Comparison of ENCODE assay signal across 24 cellular contexts in the genomic region with DNA sequence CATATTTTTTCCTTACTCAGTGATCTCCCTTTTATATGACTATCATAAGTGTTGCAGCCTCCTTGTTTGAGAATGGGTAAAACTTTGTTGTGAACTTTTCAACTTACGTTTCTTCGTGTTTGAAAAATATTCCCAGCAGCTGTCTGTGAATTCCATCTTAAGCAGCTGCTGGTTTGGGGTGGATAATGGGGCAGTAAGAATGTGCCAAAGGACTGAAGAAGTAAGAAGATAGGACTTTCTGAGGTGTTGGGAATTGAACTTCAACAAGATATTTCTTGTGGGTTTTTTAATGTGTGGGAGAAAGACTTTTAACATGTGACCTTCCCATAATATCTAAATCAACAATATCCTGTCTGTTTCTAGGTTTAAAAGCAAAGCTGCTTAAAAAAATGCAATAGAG.
"Had no signal": no experiment of that assay in that cellular context is flagged by ENCODE, and none has a peak within 500 bp of the region (broad histone marks: within the 10 kb centered on the region; RNA-seq: fewer than 3 reads in every experiment).

No MANE protein-coding gene starts in this region.

- ATAC-seq: effector memory CD8-positive, alpha-beta T cell; gastrocnemius medialis; left cardiac atrium; lower lobe of right lung; naive thymus-derived CD4-positive, alpha-beta T cell; sciatic nerve; stimulated activated naive B cell treated with anti-CD40 and anti-IgM and Interleukin-4, amounts not matched to agents 10 μg/mL and 1 μg/mL and 100 μg/mL, for 72 hours; upper lobe of right lung had no signal

- H3K9me3 ChIP-seq: esophagus squamous epithelium, gastrocnemius medialis, left ventricle myocardium inferior, lower lobe of right lung, prostate gland, right atrium auricular region, suprapubic skin, upper lobe of right lung, uterus had no signal

- FAIRE-seq: kidney had no signal

- H2AFZ ChIP-seq: neural progenitor cell had no signal

- H3K4me3 ChIP-seq: coronary artery, esophagus squamous epithelium, gastrocnemius medialis, left ventricle myocardium inferior, lower lobe of right lung, neural progenitor cell, prostate gland, right atrium auricular region, skin epidermis, suprapubic skin, transverse colon, upper lobe of right lung, uterus had no signal

- H3K4me2 ChIP-seq: neural progenitor cell had no signal

- H3K36me3 ChIP-seq: esophagus squamous epithelium, gastrocnemius medialis, left ventricle myocardium inferior, lower lobe of right lung, neural progenitor cell, prostate gland, right atrium auricular region, suprapubic skin, transverse colon, upper lobe of right lung, uterus had no signal

- H3K4me1 ChIP-seq: esophagus squamous epithelium, gastrocnemius medialis, left ventricle myocardium inferior, lower lobe of right lung, neural progenitor cell, prostate gland, right atrium auricular region, suprapubic skin, upper lobe of right lung, uterus had no signal

- DNase-seq: dermis blood vessel endothelial cell; effector memory CD8-positive, alpha-beta T cell; erythroblast; esophagus squamous epithelium; gastrocnemius medialis; head of caudate nucleus; kidney; left cardiac atrium; left ventricle myocardium inferior; lower lobe of right lung; naive thymus-derived CD4-positive, alpha-beta T cell; stimulated activated CD4-positive, alpha-beta T cell treated with anti-CD3 and anti-CD28 coated beads, Interleukin-15, amount 100 ng/mL, for 24 hours; stimulated activated CD4-positive, alpha-beta T cell treated with anti-CD3 and anti-CD28 coated beads, Interleukin-2, amount 100 ng/mL, for 48 hours; stimulated activated naive B cell treated with anti-CD40 and anti-IgM and Interleukin-4, amounts not matched to agents 10 μg/mL and 1 μg/mL and 100 μg/mL, for 72 hours; transverse colon; upper lobe of right lung; uterus had no signal

- H3K27ac ChIP-seq: coronary artery, esophagus squamous epithelium, gastrocnemius medialis, left ventricle myocardium inferior, lower lobe of right lung, neural progenitor cell, prostate gland, right atrium auricular region, skin epidermis, suprapubic skin, transverse colon, upper lobe of right lung, uterus had no signal

- H3K27me3 ChIP-seq: esophagus squamous epithelium, gastrocnemius medialis, neural progenitor cell, right atrium auricular region, suprapubic skin, transverse colon, upper lobe of right lung, uterus had no signal
